ENCODE assay signal across 1 cellular context in genomic region chr12:131167334-131167733, GRCh38.
TF ChIP-seq lines count a peak whose summit lies in the region.

No MANE protein-coding gene starts in this region.

TF ChIP-seq in HepG2, 621 proteins besides CTCF, POLR2A, EP300 and RAD21:
- TF ChIP-seq MAFF (IDR thresholded peaks at IDR 0.05; ENCODE audit: low read depth, low read length): 0 out of 2 replicates have a peak, but pooled peaks have one; percentile 20
- TF ChIP-seq ZHX2 (IDR thresholded peaks at IDR 0.05; ENCODE audit: low read depth): no peak
- TF ChIP-seq ZHX2 (CRISPR knock-in tag; IDR thresholded peaks at IDR 0.05; ENCODE audit: borderline replicate concordance): no peak
- TF ChIP-seq MAFK (conservative IDR thresholded peaks at IDR 0.05 in 1 of 2, IDR thresholded peaks at IDR 0.05 in 1 of 2; ENCODE audit: low read length in 2 of 2): peak; percentile 15 to 51; a peak in 2 of 4 replicates
